8 cellular contexts compared by ENCODE assay signal in the genomic region with DNA sequence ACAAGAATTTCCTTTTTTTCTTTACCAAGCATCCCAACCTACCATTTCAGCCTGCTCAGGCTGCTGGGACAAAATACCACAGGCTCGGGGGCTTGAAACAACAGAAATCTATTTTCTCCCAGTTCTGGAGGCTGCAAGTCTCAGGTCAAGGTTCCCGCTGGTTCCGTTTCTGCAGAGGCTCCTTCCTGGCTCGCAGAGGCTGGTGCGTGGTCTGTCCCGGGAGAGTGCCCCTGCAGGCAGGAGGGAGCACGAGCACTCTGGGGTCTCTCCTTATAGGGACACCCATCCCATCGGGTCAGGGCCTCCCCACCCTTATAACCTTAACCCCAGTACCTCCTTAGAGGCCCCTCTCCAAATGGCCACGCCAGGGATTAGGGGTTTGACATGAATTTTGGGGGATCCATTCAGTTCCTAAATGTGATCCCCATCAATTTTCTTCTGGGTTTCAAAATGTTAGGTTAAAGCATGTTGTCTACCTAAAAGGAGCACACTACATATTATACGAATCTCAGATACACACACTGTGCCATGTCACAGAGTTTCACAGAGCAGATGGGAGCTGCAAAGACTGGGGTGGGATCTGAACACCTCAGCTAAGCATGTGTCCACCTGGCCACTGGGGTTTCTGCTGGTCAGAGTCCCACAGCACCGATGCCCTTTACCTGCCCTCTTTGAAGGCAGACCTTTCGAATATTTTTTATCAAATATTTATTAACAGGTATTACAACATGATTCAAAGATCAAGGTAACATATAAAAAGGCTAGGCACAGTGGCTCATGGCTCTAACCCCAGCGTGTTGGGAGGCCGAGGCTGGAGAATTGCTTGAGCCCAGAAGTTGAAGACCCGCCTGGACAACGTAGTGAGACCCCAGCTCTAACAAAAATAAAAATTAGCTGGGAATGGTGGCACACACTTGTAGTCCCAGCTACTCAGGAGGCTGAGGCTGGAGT. TPM values are rescaled to one million over a fixed set of nuclear protein-coding genes. Genes with fewer than 3 reads are reported as not detected.
A peak's percentile ranks its signal among the peaks of the same experiment; 100 is the strongest.
DNase-seq lines count a peak whose midpoint lies in the region; ATAC-seq and TF ChIP-seq lines count a peak whose summit lies in the region.

No MANE protein-coding gene starts in this region.

- ATAC-seq in HG03457 (IDR thresholded peaks at IDR 0.05; ENCODE audit: unreplicated experiment), result peak; percentile 74
- ATAC-seq in HG02588 (IDR thresholded peaks at IDR 0.05; ENCODE audit: unreplicated experiment), result no peak

- intact Hi-C loops in posterior vena cava (cut with DNase I), result no loop called here

- DNase-seq in WERI-Rb-1 (peak; percentile 87), foreskin fibroblast (peak; percentile 34 to 56), posterior vena cava (ENCODE audit: low spot score) (peak; percentile 84), amygdala (lab: John Stamatoyannopoulos, UW) (no peak)
- no peak for DNase-seq in activated effector memory CD4-positive, alpha-beta T cell treated with anti-CD3 and anti-CD28 coated beads, Interleukin-2, amount 50 U/mL, for 16 hours

- peak overlapping the region; percentile 62 for H3K27ac ChIP-seq in WERI-Rb-1

- H3K4me3 ChIP-seq in GM08714 (ENCODE audit: low read length) (peak overlapping the region; percentile 48; the same call in 1 of the 2 replicates), WERI-Rb-1 (ENCODE audit: low read depth, low read length) (peak overlapping the region; percentile 52), foreskin fibroblast (ENCODE audit: low read depth in 1 of 2, low read length in 2 of 2) (peak overlapping the region; percentile 39 to 42)

- TF ChIP-seq CTCF in WERI-Rb-1 (IDR thresholded peaks at IDR 0.05; ENCODE audit: low read depth, low read length) (peak; percentile 92), foreskin fibroblast (IDR thresholded peaks at IDR 0.05; ENCODE audit: low read depth, low read length) (peak; percentile 25)

- H3K27me3 ChIP-seq in WERI-Rb-1 (ENCODE audit: insufficient read depth, low read depth, severe bottlenecking), result no peaks in the 10 kb centered on the region

- peaks cover 31% of the 10 kb centered on the region for H3K36me3 ChIP-seq in WERI-Rb-1

- H3K9me3 ChIP-seq in WERI-Rb-1 (ENCODE audit: severe bottlenecking), result peaks cover 8% of the 10 kb centered on the region

RNA-seq across cellular contexts. Expression of gene ADI1, which starts 17.6 kb away (rescaled TPM):
- total RNA-seq in posterior vena cava, result 10 to 100 TPM; 29.5 to 43.2 TPM

RNA-seq across cellular contexts. Expression of gene RNASEH1, which starts 21.2 kb away (rescaled TPM):
- 10 to 100 TPM; 20.7 to 23.9 TPM for total RNA-seq in posterior vena cava

RNA-seq across cellular contexts. Expression of gene RPS7, which starts 38.1 kb away (rescaled TPM):
- total RNA-seq in posterior vena cava, result 1,000 to 10,000 TPM; 1,084 to 1,219 TPM

RNA-seq across cellular contexts. Expression of gene COLEC11, which starts 58.0 kb away (rescaled TPM):
- 1 to 10 TPM in 1 of 2 donors, under 1 TPM in 1; 0.71 to 3.8 TPM for total RNA-seq in posterior vena cava

Comparison
In these comparisons a context has a peak if more than half of its experiments do, and no peak if none do; other contexts are left out.
1. DNase-seq: peak in WERI-Rb-1 (single experiment), foreskin fibroblast (2 of 2) and posterior vena cava (single experiment); none in activated effector memory CD4-positive, alpha-beta T cell treated with anti-CD3 and anti-CD28 coated beads, Interleukin-2, amount 50 U/mL, for 16 hours (single experiment) and amygdala (0 of 56).
2. Peak in every context shown above with its lines, with median percentiles within 50 percentile points of each other: H3K4me3 ChIP-seq.